Comparison of ENCODE assay signal across 9 cellular contexts in the genomic region with DNA sequence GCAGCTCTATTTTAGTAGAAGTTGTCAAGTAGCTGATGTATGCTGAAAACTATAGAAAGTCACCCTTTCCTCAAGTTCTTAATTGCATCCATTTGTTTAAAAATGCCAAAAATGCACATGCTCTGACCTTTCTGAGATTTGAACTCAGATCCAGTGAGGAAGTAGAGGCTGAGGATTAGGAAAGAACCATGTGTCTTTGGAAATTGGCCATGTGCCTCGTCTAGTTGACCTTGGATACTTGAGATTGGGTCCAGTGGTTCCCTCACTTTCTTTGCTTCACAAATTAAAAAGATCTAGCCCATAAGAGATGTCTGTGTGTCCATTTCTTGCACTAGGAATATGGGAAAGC.
A peak's percentile ranks its signal among the peaks of the same experiment; 100 is the strongest.
DNase-seq lines count a peak whose midpoint lies in the region; ATAC-seq and TF ChIP-seq lines count a peak whose summit lies in the region.
"Had no signal": no experiment of that assay in that cellular context is flagged by ENCODE, and none has a peak within 500 bp of the region (broad histone marks: within the 10 kb centered on the region; RNA-seq: fewer than 3 reads in every experiment).

No MANE protein-coding gene starts in this region.

- peak overlapping the region; percentile 78; the same call in 1 of the 2 replicates for H2AFZ ChIP-seq in Loucy (ENCODE audit: low read length)

- H3K9me2 ChIP-seq in Loucy (replicated peaks; ENCODE audit: low read depth, low read length), result no peaks in the 10 kb centered on the region

- H3K79me2 ChIP-seq in Loucy (ENCODE audit: insufficient read depth, low read length), result no peaks in the 10 kb centered on the region

- intact Hi-C loops in prostate gland (cut with DNase I), result no loop called here
- intact Hi-C loops in body of pancreas (cut with DNase I), result no loop called here

- peak overlapping the region; percentile 76 to 92 (median 82) for H3K4me2 ChIP-seq in BLaER1 treated with 17β-estradiol and CSF1 and Interleukin-3, amounts not matched to agents 10 nM and 100 nM
- peak overlapping the region; percentile 66 for H3K4me2 ChIP-seq in Loucy (ENCODE audit: low read depth, low read length, poor library complexity, severe bottlenecking)

- H3K4me1 Mint-ChIP-seq in effector memory CD8-positive, alpha-beta T cell (ENCODE audit: low read depth in 2 of 2), result peaks cover 43 to 66% of the 10 kb centered on the region in 2 donors

- H3K9me3 Mint-ChIP-seq in effector memory CD8-positive, alpha-beta T cell, result no peaks in the 10 kb centered on the region

- ATAC-seq in effector memory CD8-positive, alpha-beta T cell (replicated peaks), result no peak
- ATAC-seq in HG02623 (IDR thresholded peaks at IDR 0.05; ENCODE audit: unreplicated experiment), result no peak
- no peak for ATAC-seq in GM21786 (IDR thresholded peaks at IDR 0.05; ENCODE audit: unreplicated experiment)
- no peak for ATAC-seq in body of pancreas

- no peak overlapping the region for H3K4me3 ChIP-seq in BLaER1 treated with 17β-estradiol and CSF1 and Interleukin-3, amounts not matched to agents 10 nM and 100 nM
- H3K4me3 ChIP-seq in Loucy (ENCODE audit: low read length, poor library complexity, severe bottlenecking), result no peak overlapping the region
- H3K4me3 ChIP-seq in prostate gland, result no peak overlapping the region
- H3K4me3 ChIP-seq in body of pancreas, result no peak overlapping the region

- peaks cover 4% of the 10 kb centered on the region for H3K36me3 Mint-ChIP-seq in effector memory CD8-positive, alpha-beta T cell (ENCODE audit: insufficient read depth)

- no peaks in the 10 kb centered on the region for H3K27me3 ChIP-seq in BLaER1 treated with 17β-estradiol and CSF1 and Interleukin-3, amounts not matched to agents 10 nM and 100 nM
- no peaks in the 10 kb centered on the region for H3K27me3 ChIP-seq in Loucy (ENCODE audit: insufficient read depth, low read length, poor library complexity, severe bottlenecking)
- H3K27me3 ChIP-seq in prostate gland (replicated peaks; ENCODE audit: insufficient read depth), result no peaks in the 10 kb centered on the region
- no peaks in the 10 kb centered on the region for H3K27me3 ChIP-seq in body of pancreas

- no peaks in the 10 kb centered on the region for H3K27me3 Mint-ChIP-seq in effector memory CD8-positive, alpha-beta T cell

- peak overlapping the region; percentile 95 to 96 for H3K27ac Mint-ChIP-seq in effector memory CD8-positive, alpha-beta T cell

- H3K4me1 ChIP-seq in BLaER1 treated with 17β-estradiol and CSF1 and Interleukin-3, amounts not matched to agents 10 nM and 100 nM, result peaks cover 45 to 100% (median 84%) of the 10 kb centered on the region in 10 experiments
- H3K4me1 ChIP-seq in Loucy (ENCODE audit: insufficient read depth, low read length, poor library complexity, severe bottlenecking), result peaks cover 36% of the 10 kb centered on the region
- H3K4me1 ChIP-seq in prostate gland (replicated peaks), result peaks cover 4% of the 10 kb centered on the region
- H3K4me1 ChIP-seq in body of pancreas, result peaks cover 11% of the 10 kb centered on the region

- peak overlapping the region; percentile 68 to 91 (median 80) for H3K27ac ChIP-seq in BLaER1 treated with 17β-estradiol and CSF1 and Interleukin-3, amounts not matched to agents 10 nM and 100 nM
- H3K27ac ChIP-seq in prostate gland (peak overlapping the region; percentile 52 to 63), body of pancreas (peak overlapping the region in 2 of 4 donors; percentile 64 to 74)

- no peak for DNase-seq in effector memory CD8-positive, alpha-beta T cell
- DNase-seq in prostate gland (ENCODE audit: low spot score), result no peak
- no peak for DNase-seq in stimulated activated naive CD4-positive, alpha-beta T cell treated with Interleukin-2 at 50 U/mL for 16 hours (lab: John Stamatoyannopoulos, UW)
- DNase-seq in body of pancreas, result no peak
- DNase-seq: NCI-H446 treated with DMSO at 0.1 percent for 48 hours had no signal

- WGBS in prostate gland, result 32% methylated on average over 1 of the region's 1 CpG
- 3 to 11% methylated on average over 1 of the region's 1 CpG for WGBS in body of pancreas, 2 donors

- TF ChIP-seq CTCF in Loucy (conservative IDR thresholded peaks at IDR 0.05; ENCODE audit: low read length) (no peak), prostate gland (IDR thresholded peaks at IDR 0.05) (no peak), body of pancreas (IDR thresholded peaks at IDR 0.05) (no peak)

- no peaks in the 10 kb centered on the region for H4K20me1 ChIP-seq in BLaER1 treated with 17β-estradiol and CSF1 and Interleukin-3, amounts not matched to agents 10 nM and 100 nM
- H4K20me1 ChIP-seq in Loucy (ENCODE audit: insufficient read depth, low read length, poor library complexity, severe bottlenecking), result no peaks in the 10 kb centered on the region

- peak overlapping the region in 9 of 11 experiments; percentile 27 to 77 (median 64); a peak in 14 of 22 replicates for H3K9ac ChIP-seq in BLaER1 treated with 17β-estradiol and CSF1 and Interleukin-3, amounts not matched to agents 10 nM and 100 nM
- peak overlapping the region; percentile 53 for H3K9ac ChIP-seq in Loucy (ENCODE audit: low read depth, low read length, poor library complexity, severe bottlenecking)

- H3K36me3 ChIP-seq in BLaER1 treated with 17β-estradiol and CSF1 and Interleukin-3, amounts not matched to agents 10 nM and 100 nM, result no peaks in the 10 kb centered on the region; a peak in 1 of 22 replicates
- H3K36me3 ChIP-seq in Loucy (ENCODE audit: insufficient read depth, low read length) (no peaks in the 10 kb centered on the region), prostate gland (no peaks in the 10 kb centered on the region), body of pancreas (replicated peaks in 1 of 2; ENCODE audit: insufficient read depth in 1 of 2, low read depth in 2 of 2) (no peaks in the 10 kb centered on the region)

- H3K4me3 Mint-ChIP-seq in effector memory CD8-positive, alpha-beta T cell, result peak overlapping the region; percentile 58 to 62

- H3K9me3 ChIP-seq in BLaER1 treated with 17β-estradiol and CSF1 and Interleukin-3, amounts not matched to agents 10 nM and 100 nM (replicated peaks in 1 of 11), result no peaks in the 10 kb centered on the region
- H3K9me3 ChIP-seq in Loucy (ENCODE audit: insufficient read depth, low read depth, low read length) (no peaks in the 10 kb centered on the region), prostate gland (no peaks in the 10 kb centered on the region), body of pancreas (no peaks in the 10 kb centered on the region)

- TF ChIP-seq POLR2A in prostate gland (IDR thresholded peaks at IDR 0.05) (no peak), body of pancreas (IDR thresholded peaks at IDR 0.05) (no peak)

- no peaks in the 10 kb centered on the region; the same call in 1 of the 2 replicates for H3F3A ChIP-seq in Loucy (ENCODE audit: low read depth)
